11 cellular contexts compared by ENCODE assay signal in genomic region chrX:118730500-118731247, GRCh38. TPM values are rescaled to one million over a fixed set of nuclear protein-coding genes. Genes with fewer than 3 reads are reported as not detected.
A peak's percentile ranks its signal among the peaks of the same experiment; 100 is the strongest.
DNase-seq lines count a peak whose midpoint lies in the region; ATAC-seq, FAIRE-seq and TF ChIP-seq lines count a peak whose summit lies in the region.
"Had no signal": no experiment of that assay in that cellular context is flagged by ENCODE, and none has a peak within 500 bp of the region (broad histone marks: within the 10 kb centered on the region; RNA-seq: fewer than 3 reads in every experiment).

No MANE protein-coding gene starts in this region.

- no peaks in the 10 kb centered on the region for H3F3A ChIP-seq in SK-N-SH (replicated peaks; ENCODE audit: insufficient read depth)

- H3K27me3 ChIP-seq in SK-N-SH (ENCODE audit: insufficient read depth): no peaks in the 10 kb centered on the region
- no peaks in the 10 kb centered on the region for H3K27me3 ChIP-seq in bronchial epithelial cell (ENCODE audit: control insufficient read depth, insufficient read depth, low read length)
- no peaks in the 10 kb centered on the region for H3K27me3 ChIP-seq in lung (ENCODE audit: control insufficient read depth, insufficient read depth)
- no peaks in the 10 kb centered on the region for H3K27me3 ChIP-seq in upper lobe of right lung
- no peaks in the 10 kb centered on the region for H3K27me3 ChIP-seq in CD8-positive, alpha-beta T cell (ENCODE audit: insufficient read depth, low read length)

- H3K4me1 ChIP-seq in SK-N-SH (ENCODE audit: control insufficient read depth in 1 of 2, insufficient read depth in 2 of 2, low read depth in 1 of 2, low read length in 1 of 2) (peaks cover 0 to 3% of the 10 kb centered on the region in 2 experiments; a peak in 2 of 4 replicates), lung (ENCODE audit: control insufficient read depth in 2 of 2, insufficient read depth in 2 of 2, low read length in 2 of 2) (peaks cover 3 to 4% of the 10 kb centered on the region in 2 donors), upper lobe of right lung (peaks cover 12% of the 10 kb centered on the region)
- no peaks in the 10 kb centered on the region for H3K4me1 ChIP-seq in CD8-positive, alpha-beta T cell (ENCODE audit: insufficient read depth, low read length)

- TF ChIP-seq EP300 in SK-N-SH (IDR thresholded peaks at IDR 0.05; ENCODE audit: borderline replicate concordance in 1 of 2, low read depth in 1 of 2, low read length in 1 of 2): no peak

- no peaks in the 10 kb centered on the region for H3K9me2 ChIP-seq in SK-N-SH

- DNase-seq in SK-N-SH: no peak
- DNase-seq in bronchial epithelial cell (ENCODE audit: low read depth): peak; percentile 83
- no peak for DNase-seq in lung (ENCODE audit: low spot score)
- DNase-seq in upper lobe of right lung: no peak
- DNase-seq in activated effector memory CD4-positive, alpha-beta T cell treated with Interleukin-2 at 50 U/mL for 16 hours: no peak
- no peak for DNase-seq in COLO829 (ENCODE audit: low spot score)
- DNase-seq in CD8-positive, alpha-beta T cell: no peak
- DNase-seq: 8988T; central memory CD4-positive, alpha-beta T cell had no signal

- H3K27ac ChIP-seq in SK-N-SH (ENCODE audit: low read depth in 2 of 2, low read length in 1 of 2) (peak overlapping the region in 1 of 2 experiments; percentile 46; a peak in 2 of 4 replicates), lung (ENCODE audit: low read depth in 1 of 2, low read length in 1 of 2) (peak overlapping the region; percentile 9 to 69), upper lobe of right lung (peak overlapping the region; percentile 6)
- H3K27ac ChIP-seq in CD8-positive, alpha-beta T cell (ENCODE audit: low read depth, low read length): no peak overlapping the region
- H3K27ac ChIP-seq: HL-60 had no signal

- H3K9me3 ChIP-seq in SK-N-SH: no peaks in the 10 kb centered on the region
- H3K9me3 ChIP-seq in lung (ENCODE audit: control insufficient read depth in 2 of 2, insufficient read depth in 1 of 2, low read length in 1 of 2): peaks cover 0 to 2% of the 10 kb centered on the region in 2 donors
- H3K9me3 ChIP-seq in upper lobe of right lung: no peaks in the 10 kb centered on the region
- H3K9me3 ChIP-seq in CD8-positive, alpha-beta T cell (ENCODE audit: low read length): no peaks in the 10 kb centered on the region

- 36% methylated on average over 4 of the region's 4 CpGs for WGBS in SK-N-SH (ENCODE audit: low lambda C conversion rate)
- 51 to 63% methylated on average over 4 of the region's 4 CpGs for WGBS in lung, 2 donors

- H3K27ac Mint-ChIP-seq in CD8-positive, alpha-beta T cell: no peak overlapping the region

- H3K4me3 ChIP-seq in SK-N-SH (ENCODE audit: low read depth in 2 of 2, low read length in 1 of 2): no peak overlapping the region
- no peak overlapping the region for H3K4me3 ChIP-seq in bronchial epithelial cell (ENCODE audit: low read depth, low read length)
- no peak overlapping the region for H3K4me3 ChIP-seq in lung
- no peak overlapping the region for H3K4me3 ChIP-seq in upper lobe of right lung
- H3K4me3 ChIP-seq in CD8-positive, alpha-beta T cell (ENCODE audit: low read depth, low read length): no peak overlapping the region

- H3K79me2 ChIP-seq in SK-N-SH (ENCODE audit: insufficient read depth): peaks cover 45% of the 10 kb centered on the region

- no peak for FAIRE-seq in bronchial epithelial cell (lab: Jason Lieb, UNC)

- TF ChIP-seq CTCF in SK-N-SH (IDR thresholded peaks at IDR 0.05): no peak
- TF ChIP-seq CTCF in bronchial epithelial cell (IDR thresholded peaks at IDR 0.05; ENCODE audit: insufficient read depth, low read length, severe bottlenecking): no peak
- TF ChIP-seq CTCF in lung (IDR thresholded peaks at IDR 0.05; ENCODE audit: control extremely low read depth, extremely low read depth): no peak
- no peak for TF ChIP-seq CTCF in upper lobe of right lung (IDR thresholded peaks at IDR 0.05)
- no peak for TF ChIP-seq CTCF in CD8-positive, alpha-beta T cell (IDR thresholded peaks at IDR 0.05)

- H3K27me3 Mint-ChIP-seq in CD8-positive, alpha-beta T cell (ENCODE audit: low read depth): peaks cover 24% of the 10 kb centered on the region

- H3K9me3 Mint-ChIP-seq in CD8-positive, alpha-beta T cell: no peaks in the 10 kb centered on the region

- H4K20me1 ChIP-seq in SK-N-SH (ENCODE audit: insufficient read depth): no peaks in the 10 kb centered on the region

- H3K4me3 Mint-ChIP-seq in CD8-positive, alpha-beta T cell: no peak overlapping the region

- intact Hi-C loops in upper lobe of right lung (cut with DNase I): no loop called here
- intact Hi-C loops in CD8-positive, alpha-beta T cell (cut with DNase I, micrococcal nuclease): no loop called here

- CTCF ChIA-PET in SK-N-SH (lab: Yijun Ruan, JAX): interaction anchor here (0.6 to 0.8 kb wide), 2 partner anchors 20 to 29 kb away, joined by 3 to 4 read pairs; no protein-coding TSS in a partner anchor
- CTCF ChIA-PET in CD8-positive, alpha-beta T cell (lab: Charles Lee): no interaction called here

- H3K36me3 Mint-ChIP-seq in CD8-positive, alpha-beta T cell: no peaks in the 10 kb centered on the region

- TF ChIP-seq RAD21 in SK-N-SH (IDR thresholded peaks at IDR 0.05; ENCODE audit: low read length): no peak

- H3K4me2 ChIP-seq in SK-N-SH: 0 out of 2 replicates have a peak overlapping the region, but pooled peaks have one; percentile 7

- H3K4me1 Mint-ChIP-seq in CD8-positive, alpha-beta T cell (ENCODE audit: low read depth): peaks cover 3% of the 10 kb centered on the region

- H3K9ac ChIP-seq in SK-N-SH: no peak overlapping the region

- no peak overlapping the region for H2AFZ ChIP-seq in SK-N-SH (ENCODE audit: low read depth)

- POLR2A ChIA-PET in SK-N-SH (lab: Yijun Ruan, JAX): interaction anchor here (0.5 kb wide), 1 partner anchor 17 kb away, joined by 3 read pairs; no protein-coding TSS in a partner anchor
- POLR2A ChIA-PET in CD8-positive, alpha-beta T cell (lab: Charles Lee): no interaction called here

- ATAC-seq in SK-N-SH treated with all-trans-retinoic acid at 6 μM for 48 hours: no peak
- ATAC-seq in lung (ENCODE audit: insufficient read depth, low FRiP score): no peak
- ATAC-seq in upper lobe of right lung: no peak
- ATAC-seq in CD8-positive, alpha-beta T cell: no peak

- H3K36me3 ChIP-seq in SK-N-SH (replicated peaks in 1 of 2; ENCODE audit: control insufficient read depth in 1 of 2, insufficient read depth in 2 of 2, low read length in 1 of 2) (no peaks in the 10 kb centered on the region), bronchial epithelial cell (ENCODE audit: control insufficient read depth, insufficient read depth, low read length) (no peaks in the 10 kb centered on the region), lung (ENCODE audit: control insufficient read depth in 2 of 2, insufficient read depth in 2 of 2, low read length in 2 of 2) (no peaks in the 10 kb centered on the region), upper lobe of right lung (no peaks in the 10 kb centered on the region)
- H3K36me3 ChIP-seq in CD8-positive, alpha-beta T cell (ENCODE audit: insufficient read depth, low read length): no peaks in the 10 kb centered on the region

TF ChIP-seq in SK-N-SH, 30 proteins besides CTCF, POLR2A, EP300 and RAD21:
- no peak for TF ChIP-seq TCF12 (IDR thresholded peaks at IDR 0.05)
- peak; percentile 41 for TF ChIP-seq FOSL2 (IDR thresholded peaks at IDR 0.05; ENCODE audit: borderline replicate concordance, low read depth)

TF ChIP-seq in SK-N-SH treated with all-trans-retinoic acid at 6 μM for 48 hours, 23 proteins besides CTCF, POLR2A, EP300 and RAD21 (continues in another document):
- TF ChIP-seq ISL1 (CRISPR knock-in tag; IDR thresholded peaks at IDR 0.05): no peak
- no peak for TF ChIP-seq TCF4 (CRISPR knock-in tag; IDR thresholded peaks at IDR 0.05; ENCODE audit: borderline replicate concordance)
- no peak for TF ChIP-seq ARNTL (CRISPR knock-in tag; IDR thresholded peaks at IDR 0.05; ENCODE audit: borderline replicate concordance, low read depth)
- TF ChIP-seq TOX (CRISPR knock-in tag; IDR thresholded peaks at IDR 0.05; ENCODE audit: borderline replicate concordance): no peak
- no peak for TF ChIP-seq SNAI2 (CRISPR knock-in tag; IDR thresholded peaks at IDR 0.05)
- TF ChIP-seq, protein P1, sequence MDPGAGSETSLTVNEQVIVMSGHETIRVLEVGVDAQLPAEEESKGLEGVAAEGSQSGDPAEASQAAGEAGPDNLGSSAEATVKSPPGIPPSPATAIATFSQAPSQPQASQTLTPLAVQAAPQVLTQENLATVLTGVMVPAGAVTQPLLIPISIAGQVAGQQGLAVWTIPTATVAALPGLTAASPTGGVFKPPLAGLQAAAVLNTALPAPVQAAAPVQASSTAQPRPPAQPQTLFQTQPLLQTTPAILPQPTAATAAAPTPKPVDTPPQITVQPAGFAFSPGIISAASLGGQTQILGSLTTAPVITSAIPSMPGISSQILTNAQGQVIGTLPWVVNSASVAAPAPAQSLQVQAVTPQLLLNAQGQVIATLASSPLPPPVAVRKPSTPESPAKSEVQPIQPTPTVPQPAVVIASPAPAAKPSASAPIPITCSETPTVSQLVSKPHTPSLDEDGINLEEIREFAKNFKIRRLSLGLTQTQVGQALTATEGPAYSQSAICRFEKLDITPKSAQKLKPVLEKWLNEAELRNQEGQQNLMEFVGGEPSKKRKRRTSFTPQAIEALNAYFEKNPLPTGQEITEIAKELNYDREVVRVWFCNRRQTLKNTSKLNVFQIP (CRISPR knock-in tag; IDR thresholded peaks at IDR 0.05; ENCODE audit: borderline replicate concordance, low read depth): no peak
- TF ChIP-seq GLIS3 (CRISPR knock-in tag; IDR thresholded peaks at IDR 0.05): no peak
- TF ChIP-seq, protein P2, sequence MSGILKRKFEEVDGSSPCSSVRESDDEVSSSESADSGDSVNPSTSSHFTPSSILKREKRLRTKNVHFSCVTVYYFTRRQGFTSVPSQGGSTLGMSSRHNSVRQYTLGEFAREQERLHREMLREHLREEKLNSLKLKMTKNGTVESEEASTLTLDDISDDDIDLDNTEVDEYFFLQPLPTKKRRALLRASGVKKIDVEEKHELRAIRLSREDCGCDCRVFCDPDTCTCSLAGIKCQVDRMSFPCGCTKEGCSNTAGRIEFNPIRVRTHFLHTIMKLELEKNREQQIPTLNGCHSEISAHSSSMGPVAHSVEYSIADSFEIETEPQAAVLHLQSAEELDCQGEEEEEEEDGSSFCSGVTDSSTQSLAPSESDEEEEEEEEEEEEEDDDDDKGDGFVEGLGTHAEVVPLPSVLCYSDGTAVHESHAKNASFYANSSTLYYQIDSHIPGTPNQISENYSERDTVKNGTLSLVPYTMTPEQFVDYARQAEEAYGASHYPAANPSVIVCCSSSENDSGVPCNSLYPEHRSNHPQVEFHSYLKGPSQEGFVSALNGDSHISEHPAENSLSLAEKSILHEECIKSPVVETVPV (CRISPR knock-in tag; IDR thresholded peaks at IDR 0.05): no peak
- no peak for TF ChIP-seq ZNF8 (CRISPR knock-in tag; IDR thresholded peaks at IDR 0.05)
- TF ChIP-seq ZNF565 (CRISPR knock-in tag; conservative IDR thresholded peaks at IDR 0.05; ENCODE audit: low read depth): no peak

RNA-seq across cellular contexts. Expression of gene IL13RA1, which starts 3.3 kb away (rescaled TPM):
- polyA plus RNA-seq in SK-N-SH (2012; rRNA removed): 27.0 and 29.9 TPM in 2 replicates
- 38.7 and 46.4 TPM in 2 replicates for polyA plus RNA-seq in SK-N-SH (2012; cell fraction: cytosol; rRNA removed)
- 9.9 and 16.7 TPM in 2 replicates for polyA plus RNA-seq in SK-N-SH (2012; cell fraction: nucleus; rRNA removed)
- total RNA-seq in bronchial epithelial cell: 25.0 and 37.5 TPM in 2 replicates
- 10 to 100 TPM; 61.1 to 64.0 TPM for total RNA-seq in lung
- 10 to 100 TPM; 23.4 to 56.9 TPM for polyA plus RNA-seq in lung
- 74.2 TPM for total RNA-seq in upper lobe of right lung
- under 1 TPM in 1 of 2 experiments, not detected in 1; 0.22 TPM for total RNA-seq in CD8-positive, alpha-beta T cell

Comparison
In these comparisons a context has a peak if more than half of its experiments do, and no peak if none do; other contexts are left out.
1. RNA of gene IL13RA1, which starts 3.3 kb away (total RNA-seq): 74.2 TPM in upper lobe of right lung (single experiment), 61.1 to 64.0 TPM in lung and 25.0 to 37.5 TPM in bronchial epithelial cell; 0.22 TPM in CD8-positive, alpha-beta T cell; every median in the first group is over 10 times any median in the second.